Comparison of ENCODE assay signal across 12 cellular contexts in genomic region chr5:159095218-159095617, GRCh38. TPM values are rescaled to one million over a fixed set of nuclear protein-coding genes. Genes with fewer than 3 reads are reported as not detected.
DNase-seq lines count a peak whose midpoint lies in the region; ATAC-seq, FAIRE-seq and TF ChIP-seq lines count a peak whose summit lies in the region.
"Had no signal": no experiment of that assay in that cellular context is flagged by ENCODE, and none has a peak within 500 bp of the region (broad histone marks: within the 10 kb centered on the region; RNA-seq: fewer than 3 reads in every experiment).

No MANE protein-coding gene starts in this region.

- H3K79me2 ChIP-seq in K562 (ENCODE audit: control insufficient read depth, insufficient read depth, low read length): no peaks in the 10 kb centered on the region

- no peak for TF ChIP-seq RAD21 in K562 (CRISPR knock-in tag; conservative IDR thresholded peaks at IDR 0.05 in 1 of 2, IDR thresholded peaks at IDR 0.05 in 1 of 2)

- peaks cover 27% of the 10 kb centered on the region for H3K4me1 ChIP-seq in HUES6 (ENCODE audit: control insufficient read depth, insufficient read depth, low read length)
- peaks cover 6 to 20% of the 10 kb centered on the region in 2 experiments; a peak in 4 of 5 replicates for H3K4me1 ChIP-seq in K562 (replicated peaks in 1 of 2; ENCODE audit: control insufficient read depth in 2 of 2, insufficient read depth in 2 of 2, low read length in 2 of 2)
- H3K4me1 ChIP-seq in lower lobe of right lung: peaks cover 14% of the 10 kb centered on the region
- H3K4me1 ChIP-seq in thoracic aorta (ENCODE audit: control insufficient read depth in 1 of 2, low read depth in 2 of 2): peaks cover 28 to 51% of the 10 kb centered on the region in 2 donors

- no peaks in the 10 kb centered on the region for H4K20me1 ChIP-seq in K562 (replicated peaks; ENCODE audit: control insufficient read depth, insufficient read depth, low read length)

- whole genome bisulfite sequencing in K562 (ENCODE audit: insufficient coverage, low coverage, missing lambda C conversion rate): 82% methylated on average over 19 of the region's 22 CpGs

- H3K27me3 ChIP-seq in HUES6 (ENCODE audit: control insufficient read depth, insufficient read depth, low read length) (peaks cover 89% of the 10 kb centered on the region), K562 (ENCODE audit: control insufficient read depth in 2 of 2, insufficient read depth in 2 of 2, low read length in 2 of 2) (no peaks in the 10 kb centered on the region), lower lobe of right lung (ENCODE audit: low read depth) (peaks cover 43% of the 10 kb centered on the region), thoracic aorta (replicated peaks; ENCODE audit: insufficient read depth) (no peaks in the 10 kb centered on the region)

- H3K9me3 Mint-ChIP-seq in activated T-cell treated with anti-CD3 and anti-CD28 coated beads, Interleukin-2, amount 50 U/mL, for 4 hours: no peaks in the 10 kb centered on the region
- no peaks in the 10 kb centered on the region for H3K9me3 Mint-ChIP-seq in natural killer cell treated with Interleukin-12 subunit alpha and Interleukin-12 subunit beta and Interleukin-15 and Interleukin-18, amount 100 ng/mL, for 72 hours
- H3K9me3 Mint-ChIP-seq: activated T-cell treated with anti-CD3 and anti-CD28 coated beads, Interleukin-2, amount 50 U/mL, for 72 hours had no signal

- DNase-seq in K562 (ENCODE audit: extremely low read depth in 1 of 4, low spot score in 3 of 4) (peak in 1 of 4 experiments; percentile 15), lower lobe of right lung (no peak), thoracic aorta (ENCODE audit: low spot score) (no peak)
- DNase-seq in activated T-cell treated with anti-CD3 and anti-CD28 coated beads, Interleukin-2, amount 50 U/mL, for 4 hours: no peak
- DNase-seq in natural killer cell treated with Interleukin-12 subunit alpha and Interleukin-12 subunit beta and Interleukin-15 and Interleukin-18, amount 100 ng/mL, for 72 hours (ENCODE audit: low spot score): no peak

- H2AFZ ChIP-seq in K562 (ENCODE audit: low read depth, low read length): peak overlapping the region; percentile 91

- ATAC-seq in K562: peak; percentile 4; the same call in 1 of the 3 replicates
- ATAC-seq in lower lobe of right lung: no peak
- ATAC-seq in thoracic aorta (ENCODE audit: insufficient number of reproducible peaks, low FRiP score, low read depth): no peak
- ATAC-seq in HG03159 (IDR thresholded peaks at IDR 0.05; ENCODE audit: unreplicated experiment): no peak
- no peak for ATAC-seq in GM18909 (IDR thresholded peaks at IDR 0.05; ENCODE audit: poor library complexity, unreplicated experiment)
- ATAC-seq in activated T-cell treated with anti-CD3 and anti-CD28 coated beads, Interleukin-2, amount 50 U/mL, for 4 hours: no peak
- no peak for ATAC-seq in natural killer cell treated with Interleukin-12 subunit alpha and Interleukin-12 subunit beta and Interleukin-15 and Interleukin-18, amount 100 ng/mL, for 72 hours
- ATAC-seq: pancreas had no signal

- no peaks in the 10 kb centered on the region for H3K9me3 ChIP-seq in HUES6 (ENCODE audit: control insufficient read depth, insufficient read depth, low read depth, low read length)
- no peaks in the 10 kb centered on the region for H3K9me3 ChIP-seq in K562 (replicated peaks; ENCODE audit: control insufficient read depth, insufficient read depth, low read depth, low read length)
- no peaks in the 10 kb centered on the region for H3K9me3 ChIP-seq in lower lobe of right lung
- H3K9me3 ChIP-seq in thoracic aorta: no peaks in the 10 kb centered on the region
- H3K9me3 ChIP-seq: pancreas had no signal

- no TSS peak for BruUV-seq in K562 (replicated peaks; lab: Mats Ljungman, UMichigan)

- intact Hi-C loops in K562 (cut with micrococcal nuclease): no loop called here
- intact Hi-C loops in lower lobe of right lung (cut with DNase I): no loop called here

- CTCF ChIA-PET in K562 (lab: Yijun Ruan, JAX; ENCODE audit: low intra/inter-chr PET ratio): no interaction called here

- H3K4me2 ChIP-seq in K562 (ENCODE audit: insufficient read depth, low read length): no peak overlapping the region

- TF ChIP-seq EP300 in K562 (IDR thresholded peaks at IDR 0.05; ENCODE audit: low read length): no peak

- in situ Hi-C loops in K562 (cut with MboI): no loop called here

- no peaks in the 10 kb centered on the region for H3K36me3 Mint-ChIP-seq in activated T-cell treated with anti-CD3 and anti-CD28 coated beads, Interleukin-2, amount 50 U/mL, for 4 hours (ENCODE audit: insufficient read depth)
- peaks cover 9% of the 10 kb centered on the region for H3K36me3 Mint-ChIP-seq in natural killer cell treated with Interleukin-12 subunit alpha and Interleukin-12 subunit beta and Interleukin-15 and Interleukin-18, amount 100 ng/mL, for 72 hours

- POLR2A ChIA-PET in K562 (lab: Yijun Ruan, JAX): interaction anchor here (1.0 kb wide), 1 partner anchor 91 kb away, joined by 4 read pairs; no protein-coding TSS in a partner anchor

- peak overlapping the region; percentile 22 for H3K4me3 ChIP-seq in HUES6 (ENCODE audit: low read depth, low read length)
- H3K4me3 ChIP-seq in K562: no peak overlapping the region
- peak overlapping the region; percentile 24 for H3K4me3 ChIP-seq in lower lobe of right lung
- H3K4me3 ChIP-seq in thoracic aorta: peak overlapping the region; percentile 73
- H3K4me3 ChIP-seq: PC-9 had no signal

- H3K9ac ChIP-seq in HUES6 (ENCODE audit: low read length) (no peak overlapping the region), K562 (ENCODE audit: insufficient read depth in 1 of 2, low read depth in 2 of 2, low read length in 2 of 2) (0 out of 4 replicates have a peak overlapping the region, but pooled peaks of 1 of the 2 experiments have one; percentile 12)

- H3K27me3 Mint-ChIP-seq in activated T-cell treated with anti-CD3 and anti-CD28 coated beads, Interleukin-2, amount 50 U/mL, for 4 hours (ENCODE audit: low read depth): peaks cover 47% of the 10 kb centered on the region
- peaks cover 47 to 69% of the 10 kb centered on the region in 2 donors for H3K27me3 Mint-ChIP-seq in natural killer cell treated with Interleukin-12 subunit alpha and Interleukin-12 subunit beta and Interleukin-15 and Interleukin-18, amount 100 ng/mL, for 72 hours

- H3K27ac Mint-ChIP-seq in natural killer cell treated with Interleukin-12 subunit alpha and Interleukin-12 subunit beta and Interleukin-15 and Interleukin-18, amount 100 ng/mL, for 72 hours: no peak overlapping the region

- TF ChIP-seq CTCF in K562 (IDR thresholded peaks at IDR 0.05 in 2 of 3, conservative IDR thresholded peaks at IDR 0.05 in 1 of 3; ENCODE audit: insufficient read depth in 2 of 3, low read depth in 1 of 3, low read length in 3 of 3) (no peak), lower lobe of right lung (IDR thresholded peaks at IDR 0.05) (no peak), thoracic aorta (IDR thresholded peaks at IDR 0.05) (no peak)

- no peak for FAIRE-seq in K562 (lab: Jason Lieb, UNC)
- FAIRE-seq: islet of Langerhans, pancreas had no signal

- H3K36me3 ChIP-seq in HUES6 (ENCODE audit: control insufficient read depth, insufficient read depth, low read length) (no peaks in the 10 kb centered on the region), K562 (ENCODE audit: control insufficient read depth, insufficient read depth, low read length) (no peaks in the 10 kb centered on the region), lower lobe of right lung (no peaks in the 10 kb centered on the region), thoracic aorta (no peaks in the 10 kb centered on the region)
- H3K36me3 ChIP-seq: pancreas had no signal

- no peak for TF ChIP-seq POLR2A in K562 (conservative IDR thresholded peaks at IDR 0.05)

- peaks cover 36% of the 10 kb centered on the region for H3K4me1 Mint-ChIP-seq in activated T-cell treated with anti-CD3 and anti-CD28 coated beads, Interleukin-2, amount 50 U/mL, for 4 hours (ENCODE audit: low read depth)
- peaks cover 23 to 25% of the 10 kb centered on the region in 2 donors for H3K4me1 Mint-ChIP-seq in natural killer cell treated with Interleukin-12 subunit alpha and Interleukin-12 subunit beta and Interleukin-15 and Interleukin-18, amount 100 ng/mL, for 72 hours (ENCODE audit: low read depth in 2 of 2)

- H3K27ac ChIP-seq in HUES6 (ENCODE audit: low read depth, low read length) (no peak overlapping the region), K562 (ENCODE audit: extremely low read depth, low read depth, low read length) (0 out of 3 replicates have a peak overlapping the region, but pooled peaks have one; percentile 12), lower lobe of right lung (no peak overlapping the region), thoracic aorta (peak overlapping the region; percentile 89 to 91)
- H3K27ac ChIP-seq: pancreas, PC-9 had no signal

- no peak overlapping the region for H3K4me3 Mint-ChIP-seq in activated T-cell treated with anti-CD3 and anti-CD28 coated beads, Interleukin-2, amount 50 U/mL, for 4 hours
- H3K4me3 Mint-ChIP-seq in natural killer cell treated with Interleukin-12 subunit alpha and Interleukin-12 subunit beta and Interleukin-15 and Interleukin-18, amount 100 ng/mL, for 72 hours: no peak overlapping the region

- H3K9me1 ChIP-seq in K562 (ENCODE audit: control insufficient read depth, insufficient read depth, low read length): no peaks in the 10 kb centered on the region

RNA-seq across cellular contexts. Expression of gene EBF1, which starts 4.5 kb away (rescaled TPM):
- 0.37 and 1.5 TPM in 2 replicates for total RNA-seq in K562 (2011; cell fraction: chromatin; rRNA removed; ENCODE audit: low replicate concordance)
- 0.17 and 0.26 TPM in 2 replicates for total RNA-seq in K562 (2011; cell fraction: nucleolus; rRNA removed)
- 0.38 and 0.44 TPM in 2 replicates for total RNA-seq in K562 (2011; cell fraction: nucleoplasm; rRNA removed)
- total RNA-seq in K562 (2014; rRNA removed) (0.16 and 0.36 TPM in 2 replicates), K562 (2014; rRNA removed; fragmentation: Illumina TruSeq; extraction: Trizol) (not detected in 2 replicates), K562 (2015; rRNA removed; fragmentation: Illumina TruSeq; extraction: Trizol) (not detected in 2 replicates), K562 (2021) (0.07 and 0.24 TPM in 2 replicates), lower lobe of right lung (10.6 TPM), thoracic aorta (10 to 100 TPM; 52.1 to 54.4 TPM)
- polyA plus RNA-seq in K562 (2011; rRNA removed) (0.07 TPM in 1 of 2 replicates, not detected in the other), K562 (2014; fragmentation: Illumina TruSeq; extraction: Trizol) (0.12 TPM in 1 of 2 replicates, not detected in the other), K562 (2014; fragmentation: Nextera tagmentation; extraction: Ambion mirVana) (under 1 TPM in 1 of 2 experiments, not detected in 1; 0.13 TPM), K562 (2014; rRNA removed) (0.42 TPM in 1 of 2 replicates, not detected in the other)
- not detected in 2 replicates for polyA plus RNA-seq in K562 (2011; cell fraction: cytosol; rRNA removed)
- polyA plus RNA-seq in K562 (2011; cell fraction: nucleus; rRNA removed): 0.23 TPM in 1 of 2 replicates, not detected in the other
- polyA plus RNA-seq in K562 (2012): 0.03 TPM in 2 replicates
- not detected in 2 replicates for polyA minus RNA-seq in K562 (2011; rRNA and poly(A)+ RNA removed)
- not detected in 2 replicates for polyA minus RNA-seq in K562 (2011; cell fraction: cytosol; rRNA and poly(A)+ RNA removed)
- polyA minus RNA-seq in K562 (2011; cell fraction: nucleus; rRNA and poly(A)+ RNA removed): 0.27 and 1.2 TPM in 2 replicates
- under 1 TPM; 0.20 to 0.92 (median 0.37) TPM for total RNA-seq in activated T-cell treated with anti-CD3 and anti-CD28 coated beads, Interleukin-2, amount 50 U/mL, for 4 hours
- 1 to 10 TPM in 1 of 2 donors, not detected in 1; 1.9 TPM for total RNA-seq in natural killer cell treated with Interleukin-12 subunit alpha and Interleukin-12 subunit beta and Interleukin-15 and Interleukin-18, amount 100 ng/mL, for 72 hours
- total RNA-seq: PC-9 had no signal

Comparison
In these comparisons a context has a peak if more than half of its experiments do, and no peak if none do; other contexts are left out.
1. H3K27ac ChIP-seq: peak in K562 (single experiment) and thoracic aorta (2 of 2); none in HUES6 (single experiment) and lower lobe of right lung (single experiment).